1 cellular context compared by ENCODE assay signal in genomic region chr7:137393570-137393969, GRCh38.
TF ChIP-seq lines count a peak whose summit lies in the region.

No MANE protein-coding gene starts in this region.

TF ChIP-seq in GM23338, 12 proteins besides CTCF, POLR2A, EP300 and RAD21 (continued from another document):
- TF ChIP-seq ZNF462 (CRISPR knock-in tag; IDR thresholded peaks at IDR 0.05) (no peak), ETS1 (IDR thresholded peaks at IDR 0.05) (no peak), ZNF331 (CRISPR knock-in tag; IDR thresholded peaks at IDR 0.05; ENCODE audit: low read depth) (no peak), NANOG (IDR thresholded peaks at IDR 0.05; ENCODE audit: borderline replicate concordance) (no peak)
